Comparison of ENCODE assay signal across 1 cellular context in genomic region chr6:137099689-137100398, GRCh38.
TF ChIP-seq lines count a peak whose summit lies in the region.

No MANE protein-coding gene starts in this region.

TF ChIP-seq in GM12878, 131 proteins besides CTCF, POLR2A, EP300 and RAD21 (continued from another document):
- TF ChIP-seq ZBTB40 (IDR thresholded peaks at IDR 0.05; ENCODE audit: borderline replicate concordance) (no peak), RAD51 (IDR thresholded peaks at IDR 0.05) (no peak), NRF1 (conservative IDR thresholded peaks at IDR 0.05; ENCODE audit: low read depth, low read length) (no peak), ZNF384 (IDR thresholded peaks at IDR 0.05; ENCODE audit: borderline replicate concordance, low read depth, low read length) (peak; percentile 97), GABPA (IDR thresholded peaks at IDR 0.05; ENCODE audit: low read depth) (0 out of 2 replicates have a peak, but pooled peaks have one; percentile 7), CEBPB (IDR thresholded peaks at IDR 0.05; ENCODE audit: borderline replicate concordance in 1 of 2, low read depth in 2 of 2, low read length in 2 of 2) (peak in 1 of 2 experiments; percentile 50; a peak in 1 of 4 replicates), CREB1 (IDR thresholded peaks at IDR 0.05; ENCODE audit: low read depth) (peak; percentile 83), FOS (IDR thresholded peaks at IDR 0.05; ENCODE audit: borderline replicate concordance, extremely low read depth, insufficient read length) (no peak), CREM (IDR thresholded peaks at IDR 0.05; ENCODE audit: low read depth) (peak; percentile 79), WRNIP1 (IDR thresholded peaks at IDR 0.05; ENCODE audit: borderline replicate concordance, low read depth, low read length) (no peak), REST (IDR thresholded peaks at IDR 0.05; ENCODE audit: low read depth, low read length) (no peak), ETV6 (conservative IDR thresholded peaks at IDR 0.05 in 1 of 2, IDR thresholded peaks at IDR 0.05 in 1 of 2; ENCODE audit: borderline replicate concordance in 1 of 2, low read depth in 1 of 2) (peak in 1 of 2 experiments; percentile 83; a peak in 2 of 4 replicates), MTA2 (IDR thresholded peaks at IDR 0.05; ENCODE audit: low read depth) (peak; percentile 57; the same call in 1 of the 2 replicates), SMC3 (IDR thresholded peaks at IDR 0.05; ENCODE audit: borderline replicate concordance, low read length) (no peak), POU2F2 (IDR thresholded peaks at IDR 0.05; ENCODE audit: borderline replicate concordance, low read depth, low read length) (no peak), SMAD1 (IDR thresholded peaks at IDR 0.05; ENCODE audit: low read depth, partially characterized antibody) (peak; percentile 80), SUPT20H (IDR thresholded peaks at IDR 0.05; ENCODE audit: borderline replicate concordance, control insufficient read depth, low read depth, low read length) (no peak), BACH1 (IDR thresholded peaks at IDR 0.05; ENCODE audit: borderline replicate concordance) (no peak), FOXM1 (IDR thresholded peaks at IDR 0.05; ENCODE audit: low read depth, low read length) (peak; percentile 41; the same call in 1 of the 2 replicates), IKZF2 (IDR thresholded peaks at IDR 0.05) (peak; percentile 79 to 86; a peak in 2 of 4 replicates), PRDM15 (CRISPR knock-in tag; IDR thresholded peaks at IDR 0.05) (no peak), EED (IDR thresholded peaks at IDR 0.05; ENCODE audit: low read depth) (0 out of 2 replicates have a peak, but pooled peaks have one; percentile 17), ELK1 (IDR thresholded peaks at IDR 0.05; ENCODE audit: low read depth, low read length) (no peak), ZBTB4 (CRISPR knock-in tag; IDR thresholded peaks at IDR 0.05) (no peak), BCL11A (IDR thresholded peaks at IDR 0.05; ENCODE audit: low read depth, low read length) (0 out of 2 replicates have a peak, but pooled peaks have one; percentile 25), ATF7 (IDR thresholded peaks at IDR 0.05; ENCODE audit: low read depth) (peak; percentile 81), NFXL1 (IDR thresholded peaks at IDR 0.05; ENCODE audit: borderline replicate concordance) (no peak), JUND (IDR thresholded peaks at IDR 0.05; ENCODE audit: low read depth, low read length) (no peak), KLF5 (IDR thresholded peaks at IDR 0.05; ENCODE audit: partially characterized antibody) (no peak), NR2C1 (IDR thresholded peaks at IDR 0.05) (no peak), USF1 (IDR thresholded peaks at IDR 0.05; ENCODE audit: borderline replicate concordance, extremely low read length, insufficient read depth, low read depth, low read length) (no peak), ZNF274 (IDR thresholded peaks at IDR 0.05; ENCODE audit: insufficient read depth, insufficient read length) (no peak), MEF2A (IDR thresholded peaks at IDR 0.05; ENCODE audit: insufficient read depth, low read depth, low read length) (peak; percentile 61; the same call in 1 of the 2 replicates), SMARCA5 (IDR thresholded peaks at IDR 0.05) (no peak), NR2F1 (conservative IDR thresholded peaks at IDR 0.05) (no peak), TAF1 (IDR thresholded peaks at IDR 0.05; ENCODE audit: borderline replicate concordance, low read depth, low read length) (no peak), ZNF217 (IDR thresholded peaks at IDR 0.05) (0 out of 2 replicates have a peak, but pooled peaks have one; percentile 15), SIN3A (IDR thresholded peaks at IDR 0.05; ENCODE audit: low read depth, low read length) (no peak), PAX5 (IDR thresholded peaks at IDR 0.05; ENCODE audit: borderline replicate concordance, low read depth, low read length) (no peak), NBN (IDR thresholded peaks at IDR 0.05) (peak; percentile 82), POLR2AphosphoS2 (IDR thresholded peaks at IDR 0.05; ENCODE audit: low read depth, low read length) (no peak), ATF3 (IDR thresholded peaks at IDR 0.05; ENCODE audit: borderline replicate concordance, extremely low read depth, low read depth, low read length) (no peak), POLR2AphosphoS5 (IDR thresholded peaks at IDR 0.05; ENCODE audit: low read length) (no peak)
